In genomic region chr10:100496567-100496966, GRCh38 we compare ENCODE assay signal across 20 cellular contexts. TPM values are rescaled to one million over a fixed set of nuclear protein-coding genes. Genes with fewer than 3 reads are reported as not detected.
"Had no signal": no experiment of that assay in that cellular context is flagged by ENCODE, and none has a peak within 500 bp of the region (broad histone marks: within the 10 kb centered on the region; RNA-seq: fewer than 3 reads in every experiment).

No MANE protein-coding gene starts in this region.

- H3K27ac Mint-ChIP-seq: activated B cell treated with CpG ODN at 0.5 μM for 24 hours had no signal

- ATAC-seq: activated T-cell treated with anti-CD3 and anti-CD28 coated beads, Interleukin-2, amount 50 U/mL, for 4 hours; foreskin keratinocyte; left cardiac atrium; naive thymus-derived CD8-positive, alpha-beta T cell; psoas muscle; right cardiac atrium had no signal

- H3K27me3 Mint-ChIP-seq: activated B cell treated with CpG ODN at 0.5 μM for 24 hours; naive thymus-derived CD8-positive, alpha-beta T cell had no signal

- H3K4me1 Mint-ChIP-seq: activated B cell treated with CpG ODN at 0.5 μM for 24 hours had no signal

- H3K9me3 Mint-ChIP-seq: activated B cell treated with CpG ODN at 0.5 μM for 24 hours; activated T-cell treated with anti-CD3 and anti-CD28 coated beads, Interleukin-2, amount 50 U/mL, for 4 hours; naive thymus-derived CD8-positive, alpha-beta T cell had no signal

- H3K4me3 Mint-ChIP-seq: activated B cell treated with CpG ODN at 0.5 μM for 24 hours; activated T-cell treated with anti-CD3 and anti-CD28 coated beads, Interleukin-2, amount 50 U/mL, for 4 hours; naive thymus-derived CD8-positive, alpha-beta T cell had no signal

- DNase-seq: activated B cell treated with CpG ODN at 0.5 μM for 24 hours; activated CD4-positive, alpha-beta T cell treated with anti-CD3 and anti-CD28 coated beads, Interleukin-2, amount 50 U/mL, for 1 hour; activated T-cell treated with anti-CD3 and anti-CD28 coated beads, Interleukin-2, amount 50 U/mL, for 4 hours; adrenal gland; foreskin keratinocyte; glutamatergic neuron; hippocampal formation; left cardiac atrium; mesendoderm; naive thymus-derived CD8-positive, alpha-beta T cell; psoas muscle; right cardiac atrium had no signal

RNA-seq across cellular contexts. Expression of gene WNT8B, which starts 33.8 kb away (rescaled TPM):
- total RNA-seq: activated B cell treated with CpG ODN at 0.5 μM for 24 hours; astrocyte; breast epithelium; epithelial cell of proximal tubule; fibroblast of lung; foreskin keratinocyte; left cardiac atrium; mucosa of gallbladder; naive thymus-derived CD8-positive, alpha-beta T cell; osteocyte; psoas muscle; right cardiac atrium; SK-MEL-5; skeletal muscle tissue had no signal
